In the genomic region with DNA sequence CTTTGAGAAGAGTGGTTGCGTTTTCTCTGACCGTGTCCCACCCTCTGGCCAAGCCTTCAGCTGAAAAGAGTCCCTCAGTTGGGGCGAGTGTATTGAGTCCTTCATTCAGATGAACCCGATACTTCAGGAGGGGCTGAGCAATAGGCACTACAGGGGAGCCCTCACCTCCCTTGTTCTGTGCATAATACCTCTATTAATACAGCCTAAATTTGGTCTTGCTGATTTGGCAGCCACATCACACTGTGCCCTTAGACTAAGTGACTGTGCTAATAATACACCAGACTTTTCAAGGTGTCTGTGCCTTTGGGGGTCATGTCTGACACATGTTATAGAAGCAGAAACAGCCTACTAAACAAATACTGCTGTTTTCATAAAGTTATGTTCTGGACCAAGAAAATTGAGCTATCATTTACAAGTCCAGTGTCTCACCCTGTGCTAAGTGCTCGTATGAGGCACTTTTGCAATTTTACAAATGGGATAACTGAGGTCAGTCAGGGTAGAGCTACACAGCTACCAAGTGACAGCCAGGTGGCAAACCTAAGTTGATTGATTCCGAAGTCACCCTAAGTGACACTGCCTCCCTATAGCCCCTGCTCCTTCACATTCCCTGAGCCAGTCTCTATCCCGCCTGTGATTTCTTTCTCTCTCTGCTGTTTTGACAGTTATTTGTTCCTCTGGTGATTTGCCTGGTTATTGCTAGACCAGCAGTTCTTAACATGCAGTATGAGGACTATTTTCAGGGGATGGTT, we compare ENCODE assay signal across 1 cellular context.
TF ChIP-seq lines count a peak whose summit lies in the region.

No MANE protein-coding gene starts in this region.

TF ChIP-seq in HCT116, 20 proteins besides CTCF, POLR2A, EP300 and RAD21 (continued from another document):
- no peak for TF ChIP-seq ZNF274 (IDR thresholded peaks at IDR 0.05; ENCODE audit: low read depth, low read length)
- TF ChIP-seq ZFX (IDR thresholded peaks at IDR 0.05) = no peak
- TF ChIP-seq POLR2AphosphoS5 (IDR thresholded peaks at IDR 0.05; ENCODE audit: low read depth, low read length) = peak; percentile 44; the same call in 1 of the 2 replicates
